In genomic region chr3:42531470-42531869, GRCh38 we compare ENCODE assay signal across 25 cellular contexts. TPM values are rescaled to one million over a fixed set of nuclear protein-coding genes. Genes with fewer than 3 reads are reported as not detected.
DNase-seq lines count a peak whose midpoint lies in the region; ATAC-seq, FAIRE-seq and TF ChIP-seq lines count a peak whose summit lies in the region.
"Had no signal": no experiment of that assay in that cellular context is flagged by ENCODE, and none has a peak within 500 bp of the region (broad histone marks: within the 10 kb centered on the region; RNA-seq: fewer than 3 reads in every experiment).

No MANE protein-coding gene starts in this region.

- peaks cover 16% of the 10 kb centered on the region for H3K36me3 Mint-ChIP-seq in activated CD8-positive, alpha-beta T cell treated with anti-CD3 and anti-CD28 coated beads, Interleukin-2, amount 10 ng/mL, durations not matched to agents 7 days and 5 days (ENCODE audit: low read depth)
- peaks cover 2% of the 10 kb centered on the region for H3K36me3 Mint-ChIP-seq in activated CD8-positive, alpha-beta T cell treated with anti-CD3 and anti-CD28 coated beads for 36 hours (ENCODE audit: low read depth)
- H3K36me3 Mint-ChIP-seq in CD4-positive, alpha-beta memory T cell: peaks cover 47 to 52% of the 10 kb centered on the region in 2 donors

- H3K4me1 ChIP-seq in CD4-positive, alpha-beta memory T cell (ENCODE audit: insufficient read depth, low read length): peaks cover 87% of the 10 kb centered on the region
- no peaks in the 10 kb centered on the region for H3K4me1 ChIP-seq in osteoblast (ENCODE audit: insufficient read depth, low read length)

- no peak overlapping the region for H3K4me3 ChIP-seq in CD4-positive, alpha-beta memory T cell (ENCODE audit: low read length in 2 of 2)
- H3K4me3 ChIP-seq in bronchial epithelial cell (ENCODE audit: low read depth, low read length): no peak overlapping the region
- no peak overlapping the region for H3K4me3 ChIP-seq in osteoblast (ENCODE audit: insufficient read depth, low read length)
- H3K4me3 ChIP-seq: PC-9 had no signal

- no peak for ATAC-seq in activated CD8-positive, alpha-beta T cell treated with anti-CD3 and anti-CD28 coated beads, Interleukin-2, amount 10 ng/mL, durations not matched to agents 7 days and 5 days
- no peak for ATAC-seq in activated CD8-positive, alpha-beta T cell treated with anti-CD3 and anti-CD28 coated beads for 36 hours

- no peaks in the 10 kb centered on the region for H4K20me1 ChIP-seq in osteoblast (ENCODE audit: insufficient read depth, low read length)

- POLR2A ChIA-PET in activated CD8-positive, alpha-beta T cell treated with anti-CD3 and anti-CD28 coated beads, Interleukin-2, amount 10 ng/mL, durations not matched to agents 7 days and 5 days (lab: Charles Lee): no interaction called here
- POLR2A ChIA-PET in activated CD8-positive, alpha-beta T cell treated with anti-CD3 and anti-CD28 coated beads for 36 hours (lab: Charles Lee): no interaction called here
- POLR2A ChIA-PET in CD4-positive, alpha-beta memory T cell (lab: Charles Lee; ENCODE audit: partially characterized antibody): interaction anchor here (0.6 to 1.5 kb wide), 4 partner anchors 12 to 29 kb away, joined by 3 to 4 read pairs (median 4); partner anchors contain the start of gene VIPR1

- no peak overlapping the region for H3K4me3 Mint-ChIP-seq in activated CD8-positive, alpha-beta T cell treated with anti-CD3 and anti-CD28 coated beads, Interleukin-2, amount 10 ng/mL, durations not matched to agents 7 days and 5 days
- H3K4me3 Mint-ChIP-seq in activated CD8-positive, alpha-beta T cell treated with anti-CD3 and anti-CD28 coated beads for 36 hours: no peak overlapping the region
- peak overlapping the region in 3 of 8 donors; percentile 35 to 71 (median 44) for H3K4me3 Mint-ChIP-seq in CD4-positive, alpha-beta memory T cell
- H3K4me3 Mint-ChIP-seq: H9, HFFc6 had no signal

- peaks cover 63% of the 10 kb centered on the region for H3K4me1 Mint-ChIP-seq in activated CD8-positive, alpha-beta T cell treated with anti-CD3 and anti-CD28 coated beads, Interleukin-2, amount 10 ng/mL, durations not matched to agents 7 days and 5 days (ENCODE audit: low read depth)
- peaks cover 51% of the 10 kb centered on the region for H3K4me1 Mint-ChIP-seq in activated CD8-positive, alpha-beta T cell treated with anti-CD3 and anti-CD28 coated beads for 36 hours (ENCODE audit: low read depth)
- H3K4me1 Mint-ChIP-seq in CD4-positive, alpha-beta memory T cell: peaks cover 64 to 92% (median 81%) of the 10 kb centered on the region in 4 donors

- no peak overlapping the region for H3K4me2 ChIP-seq in osteoblast (ENCODE audit: insufficient read depth, low read length)
- H3K4me2 ChIP-seq: PC-9, SK-N-SH had no signal

- no peak for TF ChIP-seq CTCF in activated CD8-positive, alpha-beta T cell treated with anti-CD3 and anti-CD28 coated beads for 36 hours (IDR thresholded peaks at IDR 0.05)
- TF ChIP-seq CTCF in bronchial epithelial cell (IDR thresholded peaks at IDR 0.05; ENCODE audit: insufficient read depth, low read length, severe bottlenecking) (no peak), osteoblast (IDR thresholded peaks at IDR 0.05; ENCODE audit: extremely low read depth, low read depth, low read length) (no peak)

- H3K36me3 ChIP-seq in CD4-positive, alpha-beta memory T cell (ENCODE audit: insufficient read depth, low read length): no peaks in the 10 kb centered on the region
- H3K36me3 ChIP-seq in bronchial epithelial cell (ENCODE audit: control insufficient read depth, insufficient read depth, low read length) (no peaks in the 10 kb centered on the region), osteoblast (ENCODE audit: insufficient read depth, low read length) (no peaks in the 10 kb centered on the region)

- peak overlapping the region; percentile 54 for H3K27ac Mint-ChIP-seq in activated CD8-positive, alpha-beta T cell treated with anti-CD3 and anti-CD28 coated beads, Interleukin-2, amount 10 ng/mL, durations not matched to agents 7 days and 5 days
- H3K27ac Mint-ChIP-seq in activated CD8-positive, alpha-beta T cell treated with anti-CD3 and anti-CD28 coated beads for 36 hours: no peak overlapping the region
- H3K27ac Mint-ChIP-seq in CD4-positive, alpha-beta memory T cell: peak overlapping the region in 6 of 7 donors; percentile 6 to 92 (median 66)
- H3K27ac Mint-ChIP-seq: HFFc6 had no signal

- H3K9me3 ChIP-seq in CD4-positive, alpha-beta memory T cell (ENCODE audit: control insufficient read depth in 1 of 2, low read length in 2 of 2): no peaks in the 10 kb centered on the region
- no peaks in the 10 kb centered on the region for H3K9me3 ChIP-seq in osteoblast (ENCODE audit: low read depth, low read length)
- H3K9me3 ChIP-seq: SK-N-SH had no signal

- peak; percentile 23 for FAIRE-seq in bronchial epithelial cell (lab: Jason Lieb, UNC)
- no peak for FAIRE-seq in GM12892 (lab: Jason Lieb, UNC)

- intact Hi-C loops in activated CD8-positive, alpha-beta T cell treated with anti-CD3 and anti-CD28 coated beads for 36 hours (cut with micrococcal nuclease): loop anchor here (10.0 kb wide), 1 partner anchor 287 kb away; no protein-coding TSS in a partner anchor
- intact Hi-C loops in CD4-positive, alpha-beta memory T cell (cut with micrococcal nuclease): no loop called here

- CTCF ChIA-PET in activated CD8-positive, alpha-beta T cell treated with anti-CD3 and anti-CD28 coated beads, Interleukin-2, amount 10 ng/mL, durations not matched to agents 7 days and 5 days (lab: Charles Lee): interaction anchor here (1.7 kb wide), 1 partner anchor 16 kb away, joined by 6 read pairs; no protein-coding TSS in a partner anchor
- CTCF ChIA-PET in activated CD8-positive, alpha-beta T cell treated with anti-CD3 and anti-CD28 coated beads for 36 hours (lab: Charles Lee): interaction anchor here (1.6 kb wide), 1 partner anchor 8 kb away, joined by 9 read pairs; no protein-coding TSS in a partner anchor
- CTCF ChIA-PET in CD4-positive, alpha-beta memory T cell (lab: Charles Lee; ENCODE audit: partially characterized antibody): interaction anchor here (40.6 to 50.4 kb wide), 2 partner anchors 6 to 12 kb away, joined by 1823 read pairs; partner anchors contain the start of gene VIPR1

- no peaks in the 10 kb centered on the region for H3K9me3 Mint-ChIP-seq in activated CD8-positive, alpha-beta T cell treated with anti-CD3 and anti-CD28 coated beads, Interleukin-2, amount 10 ng/mL, durations not matched to agents 7 days and 5 days (ENCODE audit: insufficient read depth)
- no peaks in the 10 kb centered on the region for H3K9me3 Mint-ChIP-seq in activated CD8-positive, alpha-beta T cell treated with anti-CD3 and anti-CD28 coated beads for 36 hours
- H3K9me3 Mint-ChIP-seq in CD4-positive, alpha-beta memory T cell: peaks cover 0 to 4% (median 0%) of the 10 kb centered on the region in 8 donors
- H3K9me3 Mint-ChIP-seq: H9, HFFc6 had no signal

- no peak for TF ChIP-seq POLR2A in GM12892 (IDR thresholded peaks at IDR 0.05; ENCODE audit: low read depth, low read length)

- H3K79me2 ChIP-seq in osteoblast (ENCODE audit: insufficient read depth, low read length): no peaks in the 10 kb centered on the region

- H3K27me3 ChIP-seq in CD4-positive, alpha-beta memory T cell (ENCODE audit: insufficient read depth, low read length): no peaks in the 10 kb centered on the region
- H3K27me3 ChIP-seq in bronchial epithelial cell (ENCODE audit: control insufficient read depth, insufficient read depth, low read length): no peaks in the 10 kb centered on the region
- H3K27me3 ChIP-seq in osteoblast (ENCODE audit: insufficient read depth, low read length): no peaks in the 10 kb centered on the region

- H3K27me3 Mint-ChIP-seq in activated CD8-positive, alpha-beta T cell treated with anti-CD3 and anti-CD28 coated beads, Interleukin-2, amount 10 ng/mL, durations not matched to agents 7 days and 5 days (ENCODE audit: low read depth): no peaks in the 10 kb centered on the region
- H3K27me3 Mint-ChIP-seq in activated CD8-positive, alpha-beta T cell treated with anti-CD3 and anti-CD28 coated beads for 36 hours: no peaks in the 10 kb centered on the region
- no peaks in the 10 kb centered on the region for H3K27me3 Mint-ChIP-seq in CD4-positive, alpha-beta memory T cell

- H3K27ac ChIP-seq in CD4-positive, alpha-beta memory T cell (ENCODE audit: low read depth, low read length): no peak overlapping the region
- no peak overlapping the region for H3K27ac ChIP-seq in osteoblast (ENCODE audit: low read depth, low read length)
- H3K27ac ChIP-seq: 22Rv1, PC-9 had no signal

- no peak for DNase-seq in activated CD8-positive, alpha-beta T cell treated with anti-CD3 and anti-CD28 coated beads, Interleukin-2, amount 10 ng/mL, durations not matched to agents 7 days and 5 days
- DNase-seq in activated CD8-positive, alpha-beta T cell treated with anti-CD3 and anti-CD28 coated beads for 36 hours: no peak
- DNase-seq in CD4-positive, alpha-beta memory T cell: no peak
- DNase-seq in bronchial epithelial cell (ENCODE audit: low read depth) (no peak), osteoblast (ENCODE audit: insufficient read length, low spot score, missing footprints) (peak; percentile 71), GM12892 (ENCODE audit: insufficient read length) (no peak), NCI-H2227 (lab: John Stamatoyannopoulos, UW; ENCODE audit: unreplicated experiment) (no peak), activated gamma-delta T cell (lab: John Stamatoyannopoulos, UW) (no peak)
- DNase-seq: C1 segment of cervical spinal cord, EL, GF-D8, H9, HFFc6, NCI-H1105, NCI-H146, NCI-H2029, NCI-H226, NCI-H510A treated with DMSO at 0.1 percent for 48 hours, NCI-H748 treated with DMSO at 0.1 percent for 48 hours, PC-9, RPMI8226, SIG-M5, SK-N-SH had no signal

- H2AFZ ChIP-seq in osteoblast (ENCODE audit: low read length): no peak overlapping the region
- H2AFZ ChIP-seq: PC-9 had no signal

RNA-seq across cellular contexts. Expression of gene VIPR1, which starts 29.0 kb away (rescaled TPM):
- 1 to 10 TPM; 9.1 to 9.5 TPM for total RNA-seq in activated CD8-positive, alpha-beta T cell treated with anti-CD3 and anti-CD28 coated beads, Interleukin-2, amount 10 ng/mL, durations not matched to agents 7 days and 5 days
- total RNA-seq in activated CD8-positive, alpha-beta T cell treated with anti-CD3 and anti-CD28 coated beads for 36 hours: 1 to 10 TPM; 8.5 to 9.0 TPM
- total RNA-seq in CD4-positive, alpha-beta memory T cell: 100 to 1,000 TPM in 1 of 2 experiments, 10 to 100 TPM in 1; 93.6 to 104 TPM
- 10 to 100 TPM; 23.1 to 30.4 TPM for polyA plus RNA-seq in CD4-positive, alpha-beta memory T cell
- 4.2 and 5.8 TPM in 2 replicates for total RNA-seq in bronchial epithelial cell
- total RNA-seq in osteoblast: not detected in 2 replicates
- not detected for polyA plus RNA-seq in GM12892 (2012; ENCODE audit: missing spikeins)
- total RNA-seq: HFFc6, HT1080 had no signal
- polyA plus RNA-seq: SK-N-SH had no signal

RNA-seq across cellular contexts. Expression of gene SEC22C, which starts 50.3 kb away (rescaled TPM):
- total RNA-seq in activated CD8-positive, alpha-beta T cell treated with anti-CD3 and anti-CD28 coated beads, Interleukin-2, amount 10 ng/mL, durations not matched to agents 7 days and 5 days: 10 to 100 TPM; 49.3 to 51.4 TPM
- total RNA-seq in activated CD8-positive, alpha-beta T cell treated with anti-CD3 and anti-CD28 coated beads for 36 hours: 10 to 100 TPM; 35.0 to 35.7 TPM
- 10 to 100 TPM; 55.8 to 56.6 TPM for total RNA-seq in CD4-positive, alpha-beta memory T cell
- 10 to 100 TPM; 53.1 to 70.3 TPM for polyA plus RNA-seq in CD4-positive, alpha-beta memory T cell
- total RNA-seq in bronchial epithelial cell (44.7 and 55.0 TPM in 2 replicates), osteoblast (60.1 and 62.2 TPM in 2 replicates)
- 24.6 TPM for polyA plus RNA-seq in GM12892 (2012; ENCODE audit: missing spikeins)

RNA-seq across cellular contexts. Expression of gene SS18L2, which starts 59.2 kb away (rescaled TPM):
- 10 to 100 TPM; 68.6 to 68.7 TPM for total RNA-seq in activated CD8-positive, alpha-beta T cell treated with anti-CD3 and anti-CD28 coated beads, Interleukin-2, amount 10 ng/mL, durations not matched to agents 7 days and 5 days
- total RNA-seq in activated CD8-positive, alpha-beta T cell treated with anti-CD3 and anti-CD28 coated beads for 36 hours: 10 to 100 TPM; 56.9 to 59.6 TPM
- 10 to 100 TPM; 51.0 to 61.9 TPM for total RNA-seq in CD4-positive, alpha-beta memory T cell
- 100 to 1,000 TPM; 150 to 159 TPM for polyA plus RNA-seq in CD4-positive, alpha-beta memory T cell
- 22.1 and 25.0 TPM in 2 replicates for total RNA-seq in bronchial epithelial cell
- total RNA-seq in osteoblast: 11.6 and 12.7 TPM in 2 replicates
- polyA plus RNA-seq in GM12892 (2012; ENCODE audit: missing spikeins): 85.7 TPM

Comparison
In these comparisons a context has a peak if more than half of its experiments do, and no peak if none do; other contexts are left out.
1. RNA of gene VIPR1, which starts 29.0 kb away (total RNA-seq): 93.6 to 104 TPM in CD4-positive, alpha-beta memory T cell; 9.1 to 9.5 TPM in activated CD8-positive, alpha-beta T cell treated with anti-CD3 and anti-CD28 coated beads, Interleukin-2, amount 10 ng/mL, durations not matched to agents 7 days and 5 days, 8.5 to 9.0 TPM in activated CD8-positive, alpha-beta T cell treated with anti-CD3 and anti-CD28 coated beads for 36 hours, 4.2 to 5.8 TPM in bronchial epithelial cell and not detected in osteoblast; every median in the first group is over 4 times any median in the second.